Comparison of ENCODE assay signal across 8 cellular contexts in the genomic region with DNA sequence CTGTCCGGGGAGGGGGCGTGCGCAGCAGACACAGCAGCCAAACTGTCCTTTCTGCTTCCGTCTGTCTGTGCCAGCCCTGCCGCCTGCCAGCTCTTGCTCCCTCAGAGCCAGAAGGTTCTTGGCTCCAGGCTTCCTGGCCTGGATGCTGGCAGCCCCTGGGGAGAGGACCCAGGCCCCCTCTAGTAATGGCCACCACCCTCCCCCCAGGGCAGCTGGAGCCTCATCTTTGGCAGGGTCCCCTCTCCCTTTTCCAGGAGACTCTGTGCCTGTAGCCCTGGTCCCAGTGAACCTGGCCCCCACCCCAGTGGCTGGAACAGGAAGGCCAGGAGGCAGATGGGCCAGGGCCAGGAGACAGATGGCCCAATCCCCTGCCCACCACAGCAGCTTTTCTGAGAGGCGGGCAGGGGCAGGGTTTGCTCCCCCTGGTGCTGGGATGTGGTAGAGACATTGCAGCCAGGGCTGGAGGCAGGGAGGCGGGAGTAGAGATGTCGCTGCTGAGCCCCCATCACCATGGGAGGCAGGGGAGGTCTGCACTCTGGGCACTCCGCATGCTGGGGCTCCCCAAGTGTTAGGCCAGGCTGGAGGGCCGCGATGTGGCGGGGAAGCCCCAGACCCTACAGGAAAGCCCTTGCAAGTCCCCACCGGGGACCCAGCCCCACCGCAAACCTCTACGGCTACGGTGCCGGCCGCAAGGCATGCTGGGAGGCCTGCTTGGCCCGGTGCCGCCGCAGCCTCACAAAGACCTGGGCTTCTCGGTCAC. TPM values are rescaled to one million over a fixed set of nuclear protein-coding genes. Genes with fewer than 3 reads are reported as not detected.
DNase-seq lines count a peak whose midpoint lies in the region; ATAC-seq and TF ChIP-seq lines count a peak whose summit lies in the region.

No MANE protein-coding gene starts in this region.

- peak overlapping the region; percentile 53 for H2AFZ ChIP-seq in neuronal stem cell (ENCODE audit: low read length)

- H3K4me3 ChIP-seq in BLaER1 (peak overlapping the region; percentile 19), HL-60 (replicated peaks; ENCODE audit: insufficient read depth, low read length) (no peak overlapping the region), fibroblast of pulmonary artery (replicated peaks; ENCODE audit: low read depth, low read length) (no peak overlapping the region), neuronal stem cell (ENCODE audit: low read length in 2 of 2) (peak overlapping the region in 1 of 2 donors; percentile 67), thyroid gland (replicated peaks in 1 of 3) (no peak overlapping the region)

- peak overlapping the region; percentile 81 for H2BK12ac ChIP-seq in neuronal stem cell (ENCODE audit: low read length)

- peaks cover 7% of the 10 kb centered on the region for H3K79me1 ChIP-seq in neuronal stem cell (ENCODE audit: low read depth, low read length)

- H3K27ac ChIP-seq in BLaER1 (peak overlapping the region; percentile 84), HL-60 (replicated peaks) (no peak overlapping the region), neuronal stem cell (replicated peaks; ENCODE audit: low read length) (peak overlapping the region; percentile 64), thyroid gland (peak overlapping the region; percentile 55 to 74 (median 58))

- peak overlapping the region; percentile 59 for H2BK5ac ChIP-seq in neuronal stem cell (ENCODE audit: low read length)

- peak overlapping the region; percentile 55 for H2BK15ac ChIP-seq in neuronal stem cell (ENCODE audit: low read length)

- peaks cover 44% of the 10 kb centered on the region for H4K20me1 ChIP-seq in BLaER1

- no CpG with 5 or more reads among the region's 22 CpGs for WGBS in neuronal stem cell (ENCODE audit: extremely low coverage in 2 of 2, insufficient read length in 2 of 2, insufficient replicate concordance in 1 of 2), 2 donors
- WGBS in thyroid gland, 2 donors = 36 to 40% methylated on average over 15 to 21 of the region's 22 CpGs

- H3K9ac ChIP-seq in BLaER1 = peak overlapping the region; percentile 59
- peak overlapping the region; percentile 92 for H3K9ac ChIP-seq in neuronal stem cell (ENCODE audit: low read depth, low read length, poor library complexity)

- peak overlapping the region; percentile 98 for H2AK5ac ChIP-seq in neuronal stem cell (ENCODE audit: low read depth, low read length)

- H3K9me3 ChIP-seq in BLaER1 = no peaks in the 10 kb centered on the region
- no peaks in the 10 kb centered on the region for H3K9me3 ChIP-seq in neuronal stem cell (replicated peaks in 1 of 2; ENCODE audit: control insufficient read depth in 2 of 2, insufficient read depth in 1 of 2, low read depth in 1 of 2, low read length in 2 of 2)
- no peaks in the 10 kb centered on the region for H3K9me3 ChIP-seq in thyroid gland

- intact Hi-C loops in thyroid gland (cut with DNase I) = no loop called here

- no peak for ATAC-seq in HG03025 (IDR thresholded peaks at IDR 0.05; ENCODE audit: low FRiP score, unreplicated experiment)

- H4K8ac ChIP-seq in neuronal stem cell (ENCODE audit: low read depth, low read length) = peak overlapping the region; percentile 97

- peak overlapping the region; percentile 86 for H3K4me2 ChIP-seq in BLaER1
- H3K4me2 ChIP-seq in neuronal stem cell (ENCODE audit: insufficient read depth, low read length, poor library complexity, severe bottlenecking) = peak overlapping the region; percentile 57

- H3K27me3 ChIP-seq in BLaER1 (no peaks in the 10 kb centered on the region), HL-60 (ENCODE audit: insufficient read depth, poor library complexity, severe bottlenecking) (no peaks in the 10 kb centered on the region), neuronal stem cell (ENCODE audit: control insufficient read depth in 3 of 3, insufficient read depth in 3 of 3, low read depth in 1 of 3, low read length in 3 of 3) (no peaks in the 10 kb centered on the region), thyroid gland (no peaks in the 10 kb centered on the region)

- H3K23ac ChIP-seq in neuronal stem cell (ENCODE audit: low read depth, low read length, poor library complexity) = peak overlapping the region; percentile 97

- H3K36me3 ChIP-seq in BLaER1 (peaks cover 77% of the 10 kb centered on the region), neuronal stem cell (replicated peaks in 1 of 2; ENCODE audit: control insufficient read depth in 2 of 2, insufficient read depth in 2 of 2, low read length in 2 of 2) (peaks cover 24 to 40% of the 10 kb centered on the region in 2 donors), thyroid gland (peaks cover 15 to 23% of the 10 kb centered on the region in 2 donors)

- no peak for TF ChIP-seq POLR2A in thyroid gland (IDR thresholded peaks at IDR 0.05)

- H3K4ac ChIP-seq in neuronal stem cell (ENCODE audit: low read length) = peak overlapping the region; percentile 61

- H2BK120ac ChIP-seq in neuronal stem cell (ENCODE audit: low read depth, low read length) = peak overlapping the region; percentile 14

- H3K18ac ChIP-seq in neuronal stem cell (ENCODE audit: low read length) = peak overlapping the region; percentile 99

- H4K91ac ChIP-seq in neuronal stem cell (ENCODE audit: low read depth, low read length, poor library complexity) = no peak overlapping the region

- peak overlapping the region; percentile 92 for H3K14ac ChIP-seq in neuronal stem cell (ENCODE audit: low read length)

- DNase-seq in HL-60 (ENCODE audit: low read depth in 1 of 2, low spot score in 1 of 2) (no peak), fibroblast of pulmonary artery (ENCODE audit: low read depth) (peak; percentile 65), neuronal stem cell (ENCODE audit: low spot score) (peak; percentile 69), thyroid gland (peak; percentile 46 to 49)
- DNase-seq in activated effector memory CD4-positive, alpha-beta T cell treated with Interleukin-2 at 50 U/mL for 16 hours = peak; percentile 43

- H3K4me1 ChIP-seq in BLaER1 (peaks cover 64% of the 10 kb centered on the region), neuronal stem cell (ENCODE audit: control insufficient read depth in 2 of 2, insufficient read depth in 1 of 2, low read depth in 1 of 2, low read length in 2 of 2) (peaks cover 11 to 14% of the 10 kb centered on the region in 2 donors), thyroid gland (peaks cover 12 to 19% of the 10 kb centered on the region in 2 donors)

- TF ChIP-seq CTCF in HL-60 (IDR thresholded peaks at IDR 0.05; ENCODE audit: insufficient read depth, low read length) = peak; percentile 12
- TF ChIP-seq CTCF in fibroblast of pulmonary artery (IDR thresholded peaks at IDR 0.05; ENCODE audit: low read length, missing control alignments) = peak; percentile 71
- peak in 5 of 6 experiments; percentile 27 to 59 (median 41) for TF ChIP-seq CTCF in thyroid gland (IDR thresholded peaks at IDR 0.05)

TF ChIP-seq in PFSK-1, 5 proteins besides CTCF, POLR2A, EP300 and RAD21:
- TF ChIP-seq POLR2AphosphoS5 (IDR thresholded peaks at IDR 0.05; ENCODE audit: low read depth, low read length) (peak; percentile 18), TAF1 (IDR thresholded peaks at IDR 0.05; ENCODE audit: borderline replicate concordance, insufficient read depth, low read length) (no peak)

RNA-seq across cellular contexts. Expression of a gene that starts 16.7 kb away (rescaled TPM):
- polyA plus RNA-seq in PFSK-1 (2012; ENCODE audit: insufficient read length, low read depth) = 73.1 TPM
- polyA plus RNA-seq in neuronal stem cell (2013, experiment 1 of 2) = 1.4 TPM
- polyA plus RNA-seq in neuronal stem cell (2013, experiment 2 of 2) = 0.90 TPM
- 1 to 10 TPM; 4.0 to 8.1 (median 5.2) TPM for total RNA-seq in thyroid gland

RNA-seq across cellular contexts. Expression of a gene that starts 27.7 kb away (rescaled TPM):
- 175 TPM for polyA plus RNA-seq in PFSK-1 (2012; ENCODE audit: insufficient read length, low read depth)
- polyA plus RNA-seq in neuronal stem cell (2013, experiment 1 of 2) = 80.4 TPM
- 79.8 TPM for polyA plus RNA-seq in neuronal stem cell (2013, experiment 2 of 2)
- 10 to 100 TPM; 41.8 to 64.5 (median 53.5) TPM for total RNA-seq in thyroid gland

RNA-seq across cellular contexts. Expression of a gene that starts 42.9 kb away (rescaled TPM):
- 33.0 TPM for polyA plus RNA-seq in PFSK-1 (2012; ENCODE audit: insufficient read length, low read depth)
- 25.1 TPM for polyA plus RNA-seq in neuronal stem cell (2013, experiment 1 of 2)
- polyA plus RNA-seq in neuronal stem cell (2013, experiment 2 of 2) = 26.8 TPM
- total RNA-seq in thyroid gland = 10 to 100 TPM; 32.5 to 61.4 (median 47.9) TPM

RNA-seq across cellular contexts. Expression of a gene that starts 50.9 kb away (rescaled TPM):
- polyA plus RNA-seq in PFSK-1 (2012; ENCODE audit: insufficient read length, low read depth) = 0.69 TPM
- polyA plus RNA-seq in neuronal stem cell (2013, experiment 1 of 2) = 1.2 TPM
- 0.68 TPM for polyA plus RNA-seq in neuronal stem cell (2013, experiment 2 of 2)
- 10 to 100 TPM; 14.7 to 27.8 (median 19.7) TPM for total RNA-seq in thyroid gland

Comparison
In these comparisons a context has a peak if more than half of its experiments do, and no peak if none do; other contexts are left out.
1. DNase-seq: peak in activated effector memory CD4-positive, alpha-beta T cell treated with Interleukin-2 at 50 U/mL for 16 hours (single experiment), fibroblast of pulmonary artery (single experiment), neuronal stem cell (single experiment) and thyroid gland (2 of 2); none in HL-60 (0 of 2).
2. CTCF ChIP-seq: peak in every context shown above with its lines; median percentile 71 in fibroblast of pulmonary artery; 41 in thyroid gland; 12 in HL-60.